In the genomic region with DNA sequence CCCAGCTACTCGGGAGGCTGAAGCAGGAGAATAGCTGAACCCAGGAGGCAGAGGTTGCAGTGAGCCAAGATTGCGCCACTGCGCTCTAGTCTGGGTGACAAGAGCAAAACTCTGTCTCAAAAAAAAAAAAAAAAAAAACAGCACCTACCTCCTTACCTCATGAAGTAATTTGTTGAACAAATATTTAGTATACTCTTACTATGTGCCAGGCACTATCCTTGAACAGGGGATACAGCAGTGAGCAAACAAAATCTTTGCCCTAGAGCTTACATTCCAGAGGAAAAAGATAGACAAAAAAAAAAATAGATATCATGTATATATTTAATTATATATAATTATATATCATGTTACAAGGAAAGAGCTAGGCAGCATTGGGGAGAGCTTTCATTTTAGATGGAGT, we compare ENCODE assay signal across 17 cellular contexts. TPM values are rescaled to one million over a fixed set of nuclear protein-coding genes. Genes with fewer than 3 reads are reported as not detected.
A peak's percentile ranks its signal among the peaks of the same experiment; 100 is the strongest.
DNase-seq lines count a peak whose midpoint lies in the region; ATAC-seq and TF ChIP-seq lines count a peak whose summit lies in the region.
"Had no signal": no experiment of that assay in that cellular context is flagged by ENCODE, and none has a peak within 500 bp of the region (broad histone marks: within the 10 kb centered on the region; RNA-seq: fewer than 3 reads in every experiment).

No MANE protein-coding gene starts in this region.

- TF ChIP-seq CTCF in natural killer cell (IDR thresholded peaks at IDR 0.05) (no peak), type B pancreatic cell (conservative IDR thresholded peaks at IDR 0.05) (no peak)

- H3K27me3 Mint-ChIP-seq in dendritic cell treated with granulocyte-macrophage colony-stimulating factor and Interleukin-4, amounts not matched to agents 40 ng/mL and 50 ng/mL, for 4 days = peaks cover 5% of the 10 kb centered on the region
- peaks cover 0 to 4% of the 10 kb centered on the region in 2 donors for H3K27me3 Mint-ChIP-seq in natural killer cell (ENCODE audit: low read depth in 2 of 2)
- H3K27me3 Mint-ChIP-seq in type B pancreatic cell = no peaks in the 10 kb centered on the region

- DNase-seq in NCI-H69 (lab: John Stamatoyannopoulos, UW) (peak; percentile 25), natural killer cell (no peak), type B pancreatic cell (ENCODE audit: extremely low spot score, unreplicated experiment) (no peak), NK-92 (lab: John Stamatoyannopoulos, UW; ENCODE audit: unreplicated experiment) (no peak), GM03348 (ENCODE audit: low spot score) (no peak)
- DNase-seq: AML-193, DMS 273 treated with DMSO at 0.1 percent for 48 hours, KBM-7, NCI-H1105, NCI-H1694 treated with DMSO at 0.1 percent for 48 hours, NCI-H2107, NCI-H510A treated with DMSO at 0.1 percent for 48 hours, NCI-H82, SHP77 had no signal

- intact Hi-C loops in dendritic cell treated with granulocyte-macrophage colony-stimulating factor and Interleukin-4, amounts not matched to agents 40 ng/mL and 50 ng/mL, for 4 days (cut with micrococcal nuclease) = loop anchor here (5.0 kb wide), 1 partner anchor 34 kb away; the partner anchor contains the start of gene HERPUD2
- intact Hi-C loops in natural killer cell (cut with micrococcal nuclease) = no loop called here

- no peaks in the 10 kb centered on the region for H3K36me3 Mint-ChIP-seq in dendritic cell treated with granulocyte-macrophage colony-stimulating factor and Interleukin-4, amounts not matched to agents 40 ng/mL and 50 ng/mL, for 4 days (ENCODE audit: low read depth)
- no peaks in the 10 kb centered on the region for H3K36me3 Mint-ChIP-seq in natural killer cell
- no peaks in the 10 kb centered on the region for H3K36me3 Mint-ChIP-seq in type B pancreatic cell
- H3K36me3 Mint-ChIP-seq: CD14-positive monocyte had no signal

- ATAC-seq in natural killer cell (no peak), GM19328 (IDR thresholded peaks at IDR 0.05; ENCODE audit: unreplicated experiment) (no peak)

- no peaks in the 10 kb centered on the region for H3K9me3 Mint-ChIP-seq in dendritic cell treated with granulocyte-macrophage colony-stimulating factor and Interleukin-4, amounts not matched to agents 40 ng/mL and 50 ng/mL, for 4 days
- no peaks in the 10 kb centered on the region for H3K9me3 Mint-ChIP-seq in natural killer cell
- no peaks in the 10 kb centered on the region for H3K9me3 Mint-ChIP-seq in type B pancreatic cell
- H3K9me3 Mint-ChIP-seq: CD14-positive monocyte had no signal

- H3K27ac Mint-ChIP-seq in dendritic cell treated with granulocyte-macrophage colony-stimulating factor and Interleukin-4, amounts not matched to agents 40 ng/mL and 50 ng/mL, for 4 days = peak overlapping the region; percentile 87
- H3K27ac Mint-ChIP-seq in natural killer cell (peak overlapping the region; percentile 96 to 97), type B pancreatic cell (peak overlapping the region; percentile 32)

- no peak overlapping the region for H3K4me3 Mint-ChIP-seq in dendritic cell treated with granulocyte-macrophage colony-stimulating factor and Interleukin-4, amounts not matched to agents 40 ng/mL and 50 ng/mL, for 4 days
- H3K4me3 Mint-ChIP-seq in natural killer cell (no peak overlapping the region), type B pancreatic cell (no peak overlapping the region)
- H3K4me3 Mint-ChIP-seq: CD14-positive monocyte had no signal

- peaks cover 73% of the 10 kb centered on the region for H3K4me1 Mint-ChIP-seq in dendritic cell treated with granulocyte-macrophage colony-stimulating factor and Interleukin-4, amounts not matched to agents 40 ng/mL and 50 ng/mL, for 4 days (ENCODE audit: low read depth)
- H3K4me1 Mint-ChIP-seq in natural killer cell (peaks cover 44 to 62% of the 10 kb centered on the region in 2 donors), type B pancreatic cell (ENCODE audit: unreplicated experiment) (peaks cover 12% of the 10 kb centered on the region)

RNA-seq across cellular contexts. Expression of gene HERPUD2, which starts 36.4 kb away (rescaled TPM):
- total RNA-seq in natural killer cell (100 to 1,000 TPM; 103 to 112 (median 111) TPM), type B pancreatic cell (ENCODE audit: low replicate concordance) (29.8 and 30.0 TPM in 2 replicates)

Comparison
In these comparisons a context has a peak if more than half of its experiments do, and no peak if none do; other contexts are left out.
1. H3K27ac Mint-ChIP-seq: peak in every context shown above with its lines; median percentile 96 in natural killer cell; 87 in dendritic cell treated with granulocyte-macrophage colony-stimulating factor and Interleukin-4, amounts not matched to agents 40 ng/mL and 50 ng/mL, for 4 days; 32 in type B pancreatic cell.